30 cellular contexts compared by ENCODE assay signal in genomic region chr22:47586946-47587345, GRCh38.
"Had no signal": no experiment of that assay in that cellular context is flagged by ENCODE, and none has a peak within 500 bp of the region (broad histone marks: within the 10 kb centered on the region; RNA-seq: fewer than 3 reads in every experiment).

No MANE protein-coding gene starts in this region.

- H3K4me3 ChIP-seq: adrenal gland, body of pancreas, breast epithelium, MG63, Peyer's patch had no signal

- H3K27ac ChIP-seq: adrenal gland, body of pancreas, breast epithelium, Peyer's patch, WERI-Rb-1 had no signal

- DNase-seq: activated CD4-positive, alpha-beta T cell treated with anti-CD3 and anti-CD28 coated beads for 1 hour; activated CD4-positive, alpha-beta T cell treated with anti-CD3 and anti-CD28 coated beads for 48 hours; activated CD4-positive, CD25-positive, alpha-beta regulatory T cell; activated CD8-positive, alpha-beta T cell treated with anti-CD3 and anti-CD28 coated beads for 36 hours; activated gamma-delta T cell treated with Interleukin-2 at 50 U/mL for 16 hours; activated naive CD4-positive, alpha-beta T cell treated with anti-CD3 and anti-CD28 coated beads for 36 hours; activated T-cell treated with anti-CD3 and anti-CD28 coated beads, Interleukin-2, amount 50 U/mL, for 1 hour; activated T-cell treated with anti-CD3 and anti-CD28 coated beads, Interleukin-2, amount 50 U/mL, for 72 hours; adrenal gland; central memory CD4-positive, alpha-beta T cell; Kasumi-1; KG1; MG63; NCI-H1048; NCI-H1436 treated with DMSO at 0.1 percent for 48 hours; NCI-H1694 treated with DMSO at 0.1 percent for 48 hours; NCI-H510A; NCI-H526; NK-92 treated with Interleukin-12 subunit alpha and Interleukin-12 subunit beta, amount 100 ng/mL, for 24 hours; PC-3; Peyer's patch; RPMI8226; SIG-M5; T1000; WERI-Rb-1 had no signal

- H3K27me3 ChIP-seq: adrenal gland, body of pancreas, MG63, Peyer's patch had no signal

- H3K9me3 ChIP-seq: Peyer's patch had no signal

- H3K4me1 ChIP-seq: adrenal gland, body of pancreas, breast epithelium, Peyer's patch had no signal

- H3K27ac Mint-ChIP-seq: activated CD8-positive, alpha-beta T cell treated with anti-CD3 and anti-CD28 coated beads for 36 hours; activated naive CD4-positive, alpha-beta T cell treated with anti-CD3 and anti-CD28 coated beads for 36 hours; activated naive CD4-positive, alpha-beta T cell treated with anti-CD3 and anti-CD28 coated beads, Interleukin-2, amount 50 U/mL, for 72 hours; activated T-cell treated with anti-CD3 and anti-CD28 coated beads, Interleukin-2, amount 50 U/mL, for 72 hours; activated T-helper 17 cell treated with anti-CD3 and anti-CD28 coated beads, Interleukin-2, amount 50 U/mL, for 72 hours had no signal

- H3K4me3 Mint-ChIP-seq: activated CD8-positive, alpha-beta T cell treated with anti-CD3 and anti-CD28 coated beads for 36 hours; activated naive CD4-positive, alpha-beta T cell treated with anti-CD3 and anti-CD28 coated beads for 36 hours; activated T-cell treated with anti-CD3 and anti-CD28 coated beads, Interleukin-2, amount 50 U/mL, for 72 hours; activated T-helper 17 cell treated with anti-CD3 and anti-CD28 coated beads, Interleukin-2, amount 50 U/mL, for 72 hours had no signal

- FAIRE-seq: astrocyte had no signal

- H3K36me3 ChIP-seq: adrenal gland, breast epithelium, MG63, Peyer's patch, WERI-Rb-1 had no signal

- H3K4me1 Mint-ChIP-seq: activated T-helper 17 cell treated with anti-CD3 and anti-CD28 coated beads, Interleukin-2, amount 50 U/mL, for 72 hours had no signal

- H3K36me3 Mint-ChIP-seq: activated naive CD4-positive, alpha-beta T cell treated with anti-CD3 and anti-CD28 coated beads, Interleukin-2, amount 50 U/mL, for 72 hours had no signal

- ATAC-seq: activated CD8-positive, alpha-beta T cell treated with anti-CD3 and anti-CD28 coated beads for 36 hours; activated naive CD4-positive, alpha-beta T cell treated with anti-CD3 and anti-CD28 coated beads, Interleukin-2, amount 50 U/mL, for 72 hours; activated T-cell treated with anti-CD3 and anti-CD28 coated beads, Interleukin-2, amount 50 U/mL, for 72 hours; activated T-helper 17 cell treated with anti-CD3 and anti-CD28 coated beads, Interleukin-2, amount 50 U/mL, for 72 hours; body of pancreas; PC-3 had no signal
